8 cellular contexts compared by ENCODE assay signal in the genomic region with DNA sequence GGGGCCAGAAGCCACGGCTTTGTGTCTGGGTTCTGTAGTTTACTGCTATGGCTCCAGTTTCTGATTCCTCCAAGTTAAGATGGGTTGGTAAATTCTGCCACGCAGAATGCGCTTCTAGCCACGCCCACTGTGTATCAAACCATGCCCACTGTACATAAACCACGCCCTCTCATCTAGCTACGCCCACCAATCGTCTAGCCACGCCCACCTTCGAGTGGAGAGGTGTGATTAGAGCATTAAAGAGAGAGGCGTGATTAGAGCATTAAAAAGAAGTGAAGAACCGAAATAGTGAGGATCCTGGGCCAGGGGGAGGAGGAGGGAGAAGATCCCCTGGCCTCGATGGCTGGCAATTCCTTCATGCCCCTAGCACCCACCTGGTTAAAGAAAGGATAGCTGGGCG. TPM values are rescaled to one million over a fixed set of nuclear protein-coding genes. Genes with fewer than 3 reads are reported as not detected.
A peak's percentile ranks its signal among the peaks of the same experiment; 100 is the strongest.
DNase-seq lines count a peak whose midpoint lies in the region; ATAC-seq and TF ChIP-seq lines count a peak whose summit lies in the region.

No MANE protein-coding gene starts in this region.

- H3K27me3 ChIP-seq in GM23248 (replicated peaks; ENCODE audit: insufficient read depth) (no peaks in the 10 kb centered on the region), endodermal cell (ENCODE audit: control insufficient read depth, insufficient read depth, low read length, poor library complexity, severe bottlenecking) (no peaks in the 10 kb centered on the region), tibial nerve (peaks cover 0 to 5% of the 10 kb centered on the region in 2 donors)

- H3K4me1 ChIP-seq in GM23248 (ENCODE audit: insufficient read depth) = no peaks in the 10 kb centered on the region
- H3K4me1 ChIP-seq in endodermal cell (ENCODE audit: control insufficient read depth, insufficient read depth, low read length) = no peaks in the 10 kb centered on the region
- H3K4me1 ChIP-seq in tibial nerve = peaks cover 0 to 6% (median 3%) of the 10 kb centered on the region in 4 donors

- no peak overlapping the region for H3K27ac ChIP-seq in GM23248
- H3K27ac ChIP-seq in endodermal cell (ENCODE audit: low read depth, low read length) = no peak overlapping the region
- H3K27ac ChIP-seq in tibial nerve = no peak overlapping the region

- H3K27ac Mint-ChIP-seq in endodermal cell = no peak overlapping the region

- in situ Hi-C loops in GM23248 (cut with MboI) = loop anchor here (25.0 kb wide), 1 partner anchor 450 kb away; a partner anchor contains a TSS

- peaks cover 1% of the 10 kb centered on the region for H3K4me1 Mint-ChIP-seq in endodermal cell

- no peaks in the 10 kb centered on the region for H4K20me1 ChIP-seq in GM23248 (ENCODE audit: insufficient read depth)

- H3K9me3 Mint-ChIP-seq in endodermal cell = peaks cover 4% of the 10 kb centered on the region

- no peaks in the 10 kb centered on the region for H3K79me2 ChIP-seq in GM23248 (ENCODE audit: insufficient read depth)

- no peak for ATAC-seq in GM18868 (IDR thresholded peaks at IDR 0.05; ENCODE audit: unreplicated experiment)
- no peak for ATAC-seq in GM18873 (IDR thresholded peaks at IDR 0.05; ENCODE audit: low FRiP score, unreplicated experiment)
- no peak for ATAC-seq in HG03342 (IDR thresholded peaks at IDR 0.05; ENCODE audit: unreplicated experiment)

- peaks cover 5% of the 10 kb centered on the region; the same call in 1 of the 2 replicates for H3F3A ChIP-seq in GM23248 (ENCODE audit: insufficient read depth)

- H3K9ac ChIP-seq in GM23248 (no peak overlapping the region), endodermal cell (ENCODE audit: extremely low read depth, low read length, poor library complexity, severe bottlenecking) (no peak overlapping the region)

- TF ChIP-seq EP300 in tibial nerve (IDR thresholded peaks at IDR 0.05) = no peak

- H3K4me3 ChIP-seq in GM23248 = no peak overlapping the region
- H3K4me3 ChIP-seq in endodermal cell (ENCODE audit: low read length) = no peak overlapping the region
- H3K4me3 ChIP-seq in tibial nerve = no peak overlapping the region

- no peaks in the 10 kb centered on the region for H3K9me2 ChIP-seq in GM23248 (ENCODE audit: insufficient read depth)

- H3K4me3 Mint-ChIP-seq in endodermal cell = no peak overlapping the region

- H2AFZ ChIP-seq in GM23248 = no peak overlapping the region

- H3K9me3 ChIP-seq in GM23248 (ENCODE audit: low read depth) = no peaks in the 10 kb centered on the region
- H3K9me3 ChIP-seq in endodermal cell (ENCODE audit: control insufficient read depth, low read length) = no peaks in the 10 kb centered on the region
- peaks cover 0 to 3% (median 0%) of the 10 kb centered on the region in 4 donors for H3K9me3 ChIP-seq in tibial nerve

- H3K36me3 Mint-ChIP-seq in endodermal cell (ENCODE audit: low read depth) = no peaks in the 10 kb centered on the region

- TF ChIP-seq CTCF in endodermal cell (conservative IDR thresholded peaks at IDR 0.05) = no peak
- no peak for TF ChIP-seq CTCF in tibial nerve (IDR thresholded peaks at IDR 0.05)

- no peak for TF ChIP-seq POLR2A in tibial nerve (IDR thresholded peaks at IDR 0.05)

- peak; percentile 65 for DNase-seq in A172 (ENCODE audit: low spot score)
- peak; percentile 46 for DNase-seq in GM23248
- DNase-seq in T-helper 1 cell = peak in 4 of 5 donors; percentile 16 to 44 (median 30)
- peak; percentile 91 for DNase-seq in endodermal cell
- DNase-seq in tibial nerve (ENCODE audit: low spot score in 2 of 2) = no peak

- 65 to 68% methylated on average over 13 of the region's 13 CpGs for WGBS in GM23248 (ENCODE audit: low coverage in 1 of 2, low lambda C conversion rate in 2 of 2, missing lambda C conversion rate in 2 of 2), 2 experiments
- WGBS in endodermal cell (ENCODE audit: insufficient coverage in 1 of 2, insufficient read length in 1 of 2), 2 experiments = 74 to 87% methylated on average over 7 to 13 of the region's 13 CpGs
- WGBS in tibial nerve, 2 donors = 48 to 56% methylated on average over 13 of the region's 13 CpGs

- no peak overlapping the region for H3K4me2 ChIP-seq in GM23248 (ENCODE audit: unreplicated experiment)

- H3K36me3 ChIP-seq in GM23248 (ENCODE audit: low read depth) (no peaks in the 10 kb centered on the region), endodermal cell (ENCODE audit: control insufficient read depth, insufficient read depth, low read length) (no peaks in the 10 kb centered on the region), tibial nerve (no peaks in the 10 kb centered on the region)

- peaks cover 2% of the 10 kb centered on the region for H3K27me3 Mint-ChIP-seq in endodermal cell (ENCODE audit: insufficient read depth)

RNA-seq across cellular contexts. Expression of a gene that starts 43.7 kb away (rescaled TPM):
- 72.8 and 74.8 TPM in 2 replicates for total RNA-seq in A172 (2014; rRNA removed; shearing (Covaris generic))
- 28.5 and 56.6 TPM in 2 replicates for total RNA-seq in GM23248 (2014; rRNA removed; shearing (Covaris generic))
- polyA plus RNA-seq in GM23248 (2016; fragmentation: Nextera tagmentation; extraction: Ambion mirVana) = 56.6 and 58.4 TPM in 2 replicates
- total RNA-seq in endodermal cell (1 to 10 TPM in 1 of 2 donors, under 1 TPM in 1; 0.60 to 1.2 TPM), tibial nerve (10 to 100 TPM; 22.0 to 40.9 (median 27.7) TPM)
- 2.8 TPM for polyA plus RNA-seq in endodermal cell (2013, experiment 1 of 2)
- polyA plus RNA-seq in endodermal cell (2013, experiment 2 of 2) = 2.3 TPM

Comparison
In these comparisons a context has a peak if more than half of its experiments do, and no peak if none do; other contexts are left out.
1. DNase-seq: peak in A172 (single experiment), GM23248 (single experiment), T-helper 1 cell (4 of 5) and endodermal cell (single experiment); none in tibial nerve (0 of 2).
2. RNA of a gene that starts 43.7 kb away (total RNA-seq): 72.8 to 74.8 TPM in A172, 28.5 to 56.6 TPM in GM23248 and 22.0 to 40.9 TPM in tibial nerve; 0.60 to 1.2 TPM in endodermal cell; every median in the first group is over 10 times any median in the second.